19 cellular contexts compared by ENCODE assay signal in the genomic region with DNA sequence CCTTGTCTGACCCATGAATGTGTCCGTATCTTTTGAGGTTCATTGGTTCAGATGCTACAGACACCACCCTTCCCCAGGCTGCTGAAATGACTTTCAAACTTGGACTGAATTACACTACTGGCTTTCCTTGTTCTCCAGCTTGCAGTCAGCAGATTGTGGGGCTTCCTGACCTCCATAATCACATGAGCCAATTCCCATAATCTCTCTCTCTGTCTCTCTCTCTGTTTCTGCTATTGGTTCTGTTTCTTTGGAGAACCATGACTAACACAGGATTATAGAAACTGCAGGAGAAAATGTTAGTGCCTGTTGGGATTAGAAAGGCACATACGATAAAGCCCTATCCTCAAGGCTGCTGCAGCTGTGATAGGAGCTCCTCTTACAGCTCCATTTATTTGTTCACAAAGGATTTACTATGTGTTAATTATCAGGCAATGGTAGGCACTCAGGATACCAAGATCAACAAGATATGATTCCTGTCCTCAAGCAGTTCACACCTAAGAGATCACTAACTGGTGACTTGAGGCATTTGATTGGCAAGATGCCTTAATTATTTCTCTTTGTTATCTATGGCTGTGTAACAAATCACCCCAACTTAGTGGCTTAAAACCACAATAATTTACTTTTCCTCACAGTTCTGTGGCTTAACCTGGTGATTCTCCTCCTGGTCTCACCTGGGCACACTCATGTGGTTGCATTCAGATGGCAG. TPM values are rescaled to one million over a fixed set of nuclear protein-coding genes. Genes with fewer than 3 reads are reported as not detected.
A peak's percentile ranks its signal among the peaks of the same experiment; 100 is the strongest.
DNase-seq lines count a peak whose midpoint lies in the region; ATAC-seq and TF ChIP-seq lines count a peak whose summit lies in the region.
"Had no signal": no experiment of that assay in that cellular context is flagged by ENCODE, and none has a peak within 500 bp of the region (broad histone marks: within the 10 kb centered on the region; RNA-seq: fewer than 3 reads in every experiment).

No MANE protein-coding gene starts in this region.

- H3K4ac ChIP-seq in IMR-90 (ENCODE audit: low read depth, low read length) = no peak overlapping the region

- H3K4me3 ChIP-seq in IMR-90 (ENCODE audit: insufficient read depth, low read depth, low read length) = no peak overlapping the region
- no peak overlapping the region for H3K4me3 ChIP-seq in SJSA1
- no peak overlapping the region for H3K4me3 ChIP-seq in fibroblast of lung (replicated peaks in 1 of 4; ENCODE audit: control extremely low read depth in 1 of 4, insufficient read depth in 1 of 4, low read depth in 3 of 4, low read length in 4 of 4)
- H3K4me3 ChIP-seq in retinal pigment epithelial cell (ENCODE audit: low read length) = no peak overlapping the region

- ATAC-seq in IMR-90 (ENCODE audit: low read depth) = no peak
- ATAC-seq in SK-N-SH treated with all-trans-retinoic acid at 6 μM for 48 hours = no peak
- no peak for ATAC-seq in HG02571 (IDR thresholded peaks at IDR 0.05; ENCODE audit: unreplicated experiment)

- no peak overlapping the region for H4K91ac ChIP-seq in IMR-90 (ENCODE audit: insufficient read depth, low read depth, low read length)

- 0 out of 2 replicates have a peak overlapping the region, but pooled peaks have one; percentile 15 for H3K23ac ChIP-seq in IMR-90 (ENCODE audit: low read depth, low read length)

- H3K27ac ChIP-seq in IMR-90 (ENCODE audit: insufficient read depth, low read length) (peak overlapping the region; percentile 34; the same call in 1 of the 2 replicates), SJSA1 (peak overlapping the region; percentile 45; the same call in 1 of the 2 replicates), fibroblast of lung (ENCODE audit: insufficient read depth, low read length) (no peak overlapping the region)

- 86% methylated on average over 1 of the region's 2 CpGs; no CpG with 5 or more reads in 1 of the 2 experiments for WGBS in IMR-90 (ENCODE audit: extremely low coverage in 2 of 2, insufficient read length in 1 of 2), 2 experiments

- TF ChIP-seq CTCF in IMR-90 (conservative IDR thresholded peaks at IDR 0.05; ENCODE audit: low read depth, low read length) = no peak
- no peak for TF ChIP-seq CTCF in fibroblast of lung (conservative IDR thresholded peaks at IDR 0.05 in 1 of 2, IDR thresholded peaks at IDR 0.05 in 1 of 2; ENCODE audit: low read depth in 1 of 2, low read length in 2 of 2)
- no peak for TF ChIP-seq CTCF in retinal pigment epithelial cell (conservative IDR thresholded peaks at IDR 0.05; ENCODE audit: low read depth, low read length)

- no peak overlapping the region for H3K18ac ChIP-seq in IMR-90 (ENCODE audit: low read depth, low read length)

- no peak for TF ChIP-seq POLR2A in IMR-90 (IDR thresholded peaks at IDR 0.05; ENCODE audit: low read depth, low read length)

- H3K9me1 ChIP-seq in IMR-90 (ENCODE audit: insufficient read depth, low read length) = peaks cover 5% of the 10 kb centered on the region; the same call in 1 of the 2 replicates

- H3K27me3 ChIP-seq in IMR-90 (ENCODE audit: control insufficient read depth, insufficient read depth, low read length) (peaks cover 10% of the 10 kb centered on the region), SJSA1 (replicated peaks) (no peaks in the 10 kb centered on the region), fibroblast of lung (ENCODE audit: control insufficient read depth, insufficient read depth, low read length) (no peaks in the 10 kb centered on the region)

- H4K8ac ChIP-seq in IMR-90 (ENCODE audit: low read depth in 2 of 2, low read length in 2 of 2) = peak overlapping the region in 1 of 2 experiments; percentile 7; a peak in 1 of 4 replicates

- H3K4me2 ChIP-seq in IMR-90 (ENCODE audit: low read depth, low read length) (peak overlapping the region; percentile 28; the same call in 1 of the 2 replicates), fibroblast of lung (ENCODE audit: extremely low read depth, insufficient read depth, low read length) (no peak overlapping the region)

- H3K4me1 ChIP-seq in IMR-90 (ENCODE audit: control insufficient read depth, insufficient read depth, low read length) (peaks cover 7% of the 10 kb centered on the region), SJSA1 (replicated peaks) (peaks cover 18% of the 10 kb centered on the region), fibroblast of lung (ENCODE audit: control insufficient read depth, extremely low read depth, insufficient read depth, low read length) (peaks cover 7% of the 10 kb centered on the region)

- H2AK9ac ChIP-seq in IMR-90 (replicated peaks; ENCODE audit: low read depth, low read length, poor library complexity) = no peak overlapping the region

- H3K79me1 ChIP-seq in IMR-90 (ENCODE audit: low read depth in 1 of 2, low read length in 2 of 2) = no peaks in the 10 kb centered on the region

- DNase-seq in IMR-90 = no peak
- no peak for DNase-seq in SJSA1 (ENCODE audit: low read depth in 1 of 2, low spot score in 2 of 2)
- no peak for DNase-seq in fibroblast of lung (ENCODE audit: low read depth in 2 of 2)
- DNase-seq in retinal pigment epithelial cell (ENCODE audit: low read depth) = peak; percentile 51
- no peak for DNase-seq in activated naive CD4-positive, alpha-beta T cell treated with Interleukin-2 at 50 U/mL for 16 hours
- DNase-seq: AML-193, DMS153, Karpas-422, MM.1S, NCI-H1105, NCI-H1694, NCI-H2107, NCI-H2227 treated with DMSO at 0.1 percent for 48 hours, SHP77 treated with DMSO at 0.1 percent for 48 hours had no signal

- no peak overlapping the region for H2BK15ac ChIP-seq in IMR-90 (ENCODE audit: low read depth, low read length)

- no peak overlapping the region for H3K9ac ChIP-seq in IMR-90 (ENCODE audit: low read depth, low read length)
- no peak overlapping the region for H3K9ac ChIP-seq in fibroblast of lung (ENCODE audit: insufficient read depth, low read length)

- H2BK20ac ChIP-seq in IMR-90 (ENCODE audit: low read depth, low read length) = no peak overlapping the region

- H2AK5ac ChIP-seq in IMR-90 (ENCODE audit: low read depth, low read length) = 0 out of 2 replicates have a peak overlapping the region, but pooled peaks have one; percentile 14

- H2BK5ac ChIP-seq in IMR-90 (ENCODE audit: low read depth, low read length, poor library complexity, severe bottlenecking) = no peak overlapping the region

- H2BK120ac ChIP-seq in IMR-90 (ENCODE audit: low read depth, low read length) = no peak overlapping the region

- no peaks in the 10 kb centered on the region for H3K79me2 ChIP-seq in fibroblast of lung (ENCODE audit: control insufficient read depth, insufficient read depth, low read length)

- H3K36me3 ChIP-seq in IMR-90 (ENCODE audit: control insufficient read depth, insufficient read depth, low read length) = no peaks in the 10 kb centered on the region
- H3K36me3 ChIP-seq in SJSA1 = no peaks in the 10 kb centered on the region
- no peaks in the 10 kb centered on the region for H3K36me3 ChIP-seq in fibroblast of lung (ENCODE audit: control insufficient read depth, insufficient read depth, low read length)

- dilution Hi-C loops in IMR-90 (cut with HindIII; ENCODE audit: low sequenced_read_pairs, unreplicated experiment) = no loop called here

- in situ Hi-C loops in IMR-90 (cut with MboI; ENCODE audit: low sequenced_read_pairs) = no loop called here

- no peaks in the 10 kb centered on the region for H3K9me3 ChIP-seq in IMR-90 (ENCODE audit: control insufficient read depth, insufficient read depth, low read length)
- H3K9me3 ChIP-seq in SJSA1 (replicated peaks) = no peaks in the 10 kb centered on the region
- H3K9me3 ChIP-seq in fibroblast of lung (ENCODE audit: control insufficient read depth, insufficient read depth, low read depth, low read length) = no peaks in the 10 kb centered on the region

- no peak overlapping the region for H3K56ac ChIP-seq in IMR-90 (ENCODE audit: extremely low read depth, insufficient read depth, low read length)

- CTCF ChIA-PET in IMR-90 (lab: Yijun Ruan, JAX) = no interaction called here

- H3K14ac ChIP-seq in IMR-90 (replicated peaks; ENCODE audit: low read depth, low read length) = no peak overlapping the region; the same call in 1 of the 2 replicates

- POLR2A ChIA-PET in IMR-90 (lab: Charles Lee; ENCODE audit: unreplicated experiment) = interaction anchor here (1.3 kb wide), 1 partner anchor 9 kb away, joined by 3 read pairs; no protein-coding TSS in a partner anchor

- TF ChIP-seq RAD21 in IMR-90 (IDR thresholded peaks at IDR 0.05; ENCODE audit: low read length) = no peak

- H2AFZ ChIP-seq in IMR-90 (replicated peaks; ENCODE audit: low read length, poor library complexity) = peak overlapping the region; percentile 68
- peak overlapping the region; percentile 20 for H2AFZ ChIP-seq in fibroblast of lung (ENCODE audit: low read length)

- H4K20me1 ChIP-seq in IMR-90 (ENCODE audit: insufficient read depth, low read length) (no peaks in the 10 kb centered on the region), fibroblast of lung (ENCODE audit: control insufficient read depth, extremely low read depth, insufficient read depth, low read length) (no peaks in the 10 kb centered on the region)

- no TSS peak for BruUV-seq in IMR-90 (replicated peaks; lab: Mats Ljungman, UMichigan)

- intact Hi-C loops in IMR-90 (cut with micrococcal nuclease) = no loop called here

- no peak overlapping the region for H4K5ac ChIP-seq in IMR-90 (ENCODE audit: low read depth, low read length)

RNA-seq across cellular contexts. Expression of gene NYNRIN, which starts 10.2 kb away (rescaled TPM):
- total RNA-seq in IMR-90 (2012; rRNA removed) = 1.7 and 2.2 TPM in 2 replicates
- polyA plus RNA-seq in IMR-90 (2012; rRNA removed) = 5.3 and 5.4 TPM in 2 replicates
- 2.7 and 4.6 TPM in 2 replicates for polyA plus RNA-seq in IMR-90 (2012; cell fraction: cytosol; rRNA removed)
- polyA plus RNA-seq in IMR-90 (2012; cell fraction: nucleus; rRNA removed; ENCODE audit: low replicate concordance) = 10.7 and 11.1 TPM in 2 replicates
- total RNA-seq in SJSA1 (2014; rRNA removed; shearing (Covaris generic)) = 0.87 and 1.2 TPM in 2 replicates
- 8.2 and 16.2 TPM in 2 replicates for total RNA-seq in fibroblast of lung
- polyA plus RNA-seq in fibroblast of lung = 7.2 and 7.7 TPM in 2 replicates
- polyA plus RNA-seq in fibroblast of lung (2012) = 7.5 and 10.6 TPM in 2 replicates
- polyA minus RNA-seq in fibroblast of lung (ENCODE audit: low replicate concordance) = 33.7 and 51.2 TPM in 2 replicates

RNA-seq across cellular contexts. Expression of gene NFATC4, which starts 20.6 kb away (rescaled TPM):
- total RNA-seq in IMR-90 (2012; rRNA removed) (13.6 and 15.6 TPM in 2 replicates), fibroblast of lung (33.1 and 59.9 TPM in 2 replicates)
- polyA plus RNA-seq in IMR-90 (2012; rRNA removed) (35.8 and 38.4 TPM in 2 replicates), fibroblast of lung (23.8 and 27.1 TPM in 2 replicates)
- polyA plus RNA-seq in IMR-90 (2012; cell fraction: cytosol; rRNA removed) = 19.7 and 21.1 TPM in 2 replicates
- polyA plus RNA-seq in IMR-90 (2012; cell fraction: nucleus; rRNA removed; ENCODE audit: low replicate concordance) = 286 and 363 TPM in 2 replicates
- total RNA-seq in SJSA1 (2014; rRNA removed; shearing (Covaris generic)) = 14.6 and 23.6 TPM in 2 replicates
- polyA plus RNA-seq in fibroblast of lung (2012) = 65.3 and 70.8 TPM in 2 replicates
- 118 and 136 TPM in 2 replicates for polyA minus RNA-seq in fibroblast of lung (ENCODE audit: low replicate concordance)
- polyA plus RNA-seq: CD14-positive monocyte had no signal

RNA-seq across cellular contexts. Expression of gene CBLN3, which starts 40.8 kb away (rescaled TPM):
- total RNA-seq in IMR-90 (2012; rRNA removed) (0.56 and 0.72 TPM in 2 replicates), fibroblast of lung (2.6 and 5.3 TPM in 2 replicates)
- polyA plus RNA-seq in IMR-90 (2012; rRNA removed) (3.9 and 4.5 TPM in 2 replicates), fibroblast of lung (2.6 and 2.7 TPM in 2 replicates)
- polyA plus RNA-seq in IMR-90 (2012; cell fraction: cytosol; rRNA removed) = 2.7 and 2.9 TPM in 2 replicates
- polyA plus RNA-seq in IMR-90 (2012; cell fraction: nucleus; rRNA removed; ENCODE audit: low replicate concordance) = 27.9 and 42.0 TPM in 2 replicates
- 0.84 and 3.1 TPM in 2 replicates for total RNA-seq in SJSA1 (2014; rRNA removed; shearing (Covaris generic))
- polyA plus RNA-seq in fibroblast of lung (2012) = 3.2 and 4.9 TPM in 2 replicates
- polyA minus RNA-seq in fibroblast of lung (ENCODE audit: low replicate concordance) = 1.6 and 11.8 TPM in 2 replicates

RNA-seq across cellular contexts. Expression of gene KHNYN, which starts 41.1 kb away (rescaled TPM):
- 22.8 and 24.4 TPM in 2 replicates for total RNA-seq in IMR-90 (2012; rRNA removed)
- 16.1 and 18.9 TPM in 2 replicates for polyA plus RNA-seq in IMR-90 (2012; rRNA removed)
- polyA plus RNA-seq in IMR-90 (2012; cell fraction: cytosol; rRNA removed) = 9.2 and 9.4 TPM in 2 replicates
- 44.0 and 53.0 TPM in 2 replicates for polyA plus RNA-seq in IMR-90 (2012; cell fraction: nucleus; rRNA removed; ENCODE audit: low replicate concordance)
- total RNA-seq in SJSA1 (2014; rRNA removed; shearing (Covaris generic)) = 12.5 and 25.1 TPM in 2 replicates
- 55.2 and 61.1 TPM in 2 replicates for total RNA-seq in fibroblast of lung
- 12.2 and 14.6 TPM in 2 replicates for polyA plus RNA-seq in fibroblast of lung
- polyA plus RNA-seq in fibroblast of lung (2012) = 23.3 and 23.5 TPM in 2 replicates
- polyA minus RNA-seq in fibroblast of lung (ENCODE audit: low replicate concordance) = 27.4 and 33.6 TPM in 2 replicates

RNA-seq across cellular contexts. Expression of gene RIPK3, which starts 48.8 kb away (rescaled TPM):
- total RNA-seq in IMR-90 (2012; rRNA removed) (not detected in 2 replicates), fibroblast of lung (0.26 and 0.33 TPM in 2 replicates)
- polyA plus RNA-seq in IMR-90 (2012; rRNA removed) (0.09 TPM in 1 of 2 replicates, not detected in the other), fibroblast of lung (0.20 and 0.34 TPM in 2 replicates)
- polyA plus RNA-seq in IMR-90 (2012; cell fraction: cytosol; rRNA removed) = 0.02 and 0.04 TPM in 2 replicates
- 0.42 TPM in 2 replicates for polyA plus RNA-seq in IMR-90 (2012; cell fraction: nucleus; rRNA removed; ENCODE audit: low replicate concordance)
- total RNA-seq in SJSA1 (2014; rRNA removed; shearing (Covaris generic)) = not detected in 2 replicates
- 0.09 and 0.33 TPM in 2 replicates for polyA plus RNA-seq in fibroblast of lung (2012)
- not detected in 2 replicates for polyA minus RNA-seq in fibroblast of lung (ENCODE audit: low replicate concordance)
- total RNA-seq: H4, HFFc6 had no signal
